In the genomic region with DNA sequence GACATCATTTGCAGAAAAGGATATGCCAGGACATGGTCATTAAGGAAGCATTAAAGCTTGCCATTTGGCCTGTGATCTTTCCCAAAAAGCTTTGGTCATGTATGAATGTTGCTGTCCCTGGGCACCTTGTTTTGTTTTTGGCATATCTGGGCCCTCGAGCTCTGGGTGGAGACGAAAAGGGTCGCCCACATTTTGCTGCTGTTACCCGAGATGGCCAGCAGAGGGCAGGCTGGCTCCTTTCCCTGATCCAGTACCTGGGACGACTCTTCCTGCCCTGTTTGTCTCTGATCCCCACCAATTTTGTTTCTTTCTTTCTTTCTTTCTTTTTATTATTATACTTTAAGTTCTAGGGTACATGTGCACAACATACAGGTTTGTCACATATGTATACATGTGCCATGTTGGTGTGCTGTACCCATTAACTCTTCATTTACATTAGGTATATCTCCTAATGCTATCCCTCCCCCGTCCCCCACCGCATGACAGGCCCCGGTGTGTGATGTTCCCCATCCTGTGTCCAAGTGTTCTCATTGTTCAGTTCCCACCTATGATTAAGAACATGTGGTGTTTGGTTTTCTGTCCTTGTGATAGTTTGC, we compare ENCODE assay signal across 8 cellular contexts. TPM values are rescaled to one million over a fixed set of nuclear protein-coding genes. Genes with fewer than 3 reads are reported as not detected.
DNase-seq lines count a peak whose midpoint lies in the region; ATAC-seq, FAIRE-seq and TF ChIP-seq lines count a peak whose summit lies in the region.
"Not testable (repeated sequence)": the region's sequence is repeated elsewhere in the genome, so short reads cannot be mapped to it uniquely, and the experiment has no call there.

No MANE protein-coding gene starts in this region.

- H3K9me3 ChIP-seq in gastrocnemius medialis: not testable (repeated sequence)

- not testable (repeated sequence) for TF ChIP-seq POLR2A in gastrocnemius medialis (IDR thresholded peaks at IDR 0.05)

- not testable (repeated sequence) for H3K27ac ChIP-seq in caudate nucleus (ENCODE audit: low read depth, low read length); gastrocnemius medialis

- not testable (repeated sequence) for DNase-seq in AG09309 (ENCODE audit: low read depth); gastrocnemius medialis
- DNase-seq in HPDE6-E6E7 (ENCODE audit: extremely low spot score): peak; percentile 60
- peak; percentile 39 for DNase-seq in NCI-H69 (lab: John Stamatoyannopoulos, UW)
- DNase-seq in activated CD4-positive, alpha-beta T cell treated with anti-CD3 and anti-CD28 coated beads for 48 hours: peak; percentile 75
- peak in 31 of 61 donors; percentile 4 to 47 (median 24) for DNase-seq in caudate nucleus (lab: John Stamatoyannopoulos, UW)

- intact Hi-C loops in gastrocnemius medialis (cut with DNase I; ENCODE audit: low total_unique reads): not testable (repeated sequence)

- H3K4me1 ChIP-seq in gastrocnemius medialis: not testable (repeated sequence)

- in situ Hi-C loops in gastrocnemius medialis (cut with MboI; ENCODE audit: low sequenced_read_pairs in 4 of 4): not testable (repeated sequence)

- TF ChIP-seq CTCF in AG09309 (IDR thresholded peaks at IDR 0.05; ENCODE audit: control insufficient read depth, insufficient read depth, low read depth, low read length, missing control alignments): peak; percentile 90
- TF ChIP-seq CTCF in gastrocnemius medialis (IDR thresholded peaks at IDR 0.05 in 4 of 5, conservative IDR thresholded peaks at IDR 0.05 in 1 of 5): peak in 4 of 5 experiments; percentile 14 to 74 (median 61)

- not testable (repeated sequence) for H3K27me3 ChIP-seq in gastrocnemius medialis

- not testable (repeated sequence) for H3K36me3 ChIP-seq in gastrocnemius medialis

- peak; percentile 45 for ATAC-seq in GM18868 (IDR thresholded peaks at IDR 0.05; ENCODE audit: unreplicated experiment)
- not testable (repeated sequence) for ATAC-seq in gastrocnemius medialis

- peak; percentile 36 for FAIRE-seq in islet of Langerhans (lab: Jason Lieb, UNC)

- H3K4me3 ChIP-seq in AG09309 (ENCODE audit: control insufficient read depth, low read depth, low read length); gastrocnemius medialis: not testable (repeated sequence)

RNA-seq across cellular contexts. Expression of gene TBC1D30, which starts 22.2 kb away (rescaled TPM):
- total RNA-seq in gastrocnemius medialis: 1 to 10 TPM in 1 of 4 donors, under 1 TPM in 3; 0.07 to 3.8 (median 0.87) TPM

RNA-seq across cellular contexts. Expression of gene GNS, which starts 43.1 kb away (rescaled TPM):
- total RNA-seq in gastrocnemius medialis: 10 to 100 TPM; 41.9 to 56.5 (median 53.9) TPM
